Comparison of ENCODE assay signal across 8 cellular contexts in genomic region chr1:16456151-16456550, GRCh38. TPM values are rescaled to one million over a fixed set of nuclear protein-coding genes. Genes with fewer than 3 reads are reported as not detected.
"Had no signal": no experiment of that assay in that cellular context is flagged by ENCODE, and none has a peak within 500 bp of the region (broad histone marks: within the 10 kb centered on the region; RNA-seq: fewer than 3 reads in every experiment).

No MANE protein-coding gene starts in this region.

RNA-seq across cellular contexts. Expression of gene SPATA21, which starts 18.9 kb away (rescaled TPM):
- total RNA-seq: HT-29, LHCN-M2, MCF 10A, PC-9, Peyer's patch, Right ventricle myocardium inferior, RPMI7951, SJCRH30 had no signal

RNA-seq across cellular contexts. Expression of gene RNU1-1, which starts 57.9 kb away (rescaled TPM):
- total RNA-seq: LHCN-M2 had no signal
